ENCODE assay signal across 1 cellular context in genomic region chr12:115898670-115899069, GRCh38.
TF ChIP-seq lines count a peak whose summit lies in the region.

No MANE protein-coding gene starts in this region.

TF ChIP-seq in K562, 482 proteins besides CTCF, POLR2A, EP300 and RAD21 (continued from another document):
- TF ChIP-seq, protein P1, sequence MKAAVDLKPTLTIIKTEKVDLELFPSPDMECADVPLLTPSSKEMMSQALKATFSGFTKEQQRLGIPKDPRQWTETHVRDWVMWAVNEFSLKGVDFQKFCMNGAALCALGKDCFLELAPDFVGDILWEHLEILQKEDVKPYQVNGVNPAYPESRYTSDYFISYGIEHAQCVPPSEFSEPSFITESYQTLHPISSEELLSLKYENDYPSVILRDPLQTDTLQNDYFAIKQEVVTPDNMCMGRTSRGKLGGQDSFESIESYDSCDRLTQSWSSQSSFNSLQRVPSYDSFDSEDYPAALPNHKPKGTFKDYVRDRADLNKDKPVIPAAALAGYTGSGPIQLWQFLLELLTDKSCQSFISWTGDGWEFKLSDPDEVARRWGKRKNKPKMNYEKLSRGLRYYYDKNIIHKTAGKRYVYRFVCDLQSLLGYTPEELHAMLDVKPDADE (conservative IDR thresholded peaks at IDR 0.05; ENCODE audit: control insufficient read depth, low read depth, low read length), result no peak
- TF ChIP-seq, protein P2, sequence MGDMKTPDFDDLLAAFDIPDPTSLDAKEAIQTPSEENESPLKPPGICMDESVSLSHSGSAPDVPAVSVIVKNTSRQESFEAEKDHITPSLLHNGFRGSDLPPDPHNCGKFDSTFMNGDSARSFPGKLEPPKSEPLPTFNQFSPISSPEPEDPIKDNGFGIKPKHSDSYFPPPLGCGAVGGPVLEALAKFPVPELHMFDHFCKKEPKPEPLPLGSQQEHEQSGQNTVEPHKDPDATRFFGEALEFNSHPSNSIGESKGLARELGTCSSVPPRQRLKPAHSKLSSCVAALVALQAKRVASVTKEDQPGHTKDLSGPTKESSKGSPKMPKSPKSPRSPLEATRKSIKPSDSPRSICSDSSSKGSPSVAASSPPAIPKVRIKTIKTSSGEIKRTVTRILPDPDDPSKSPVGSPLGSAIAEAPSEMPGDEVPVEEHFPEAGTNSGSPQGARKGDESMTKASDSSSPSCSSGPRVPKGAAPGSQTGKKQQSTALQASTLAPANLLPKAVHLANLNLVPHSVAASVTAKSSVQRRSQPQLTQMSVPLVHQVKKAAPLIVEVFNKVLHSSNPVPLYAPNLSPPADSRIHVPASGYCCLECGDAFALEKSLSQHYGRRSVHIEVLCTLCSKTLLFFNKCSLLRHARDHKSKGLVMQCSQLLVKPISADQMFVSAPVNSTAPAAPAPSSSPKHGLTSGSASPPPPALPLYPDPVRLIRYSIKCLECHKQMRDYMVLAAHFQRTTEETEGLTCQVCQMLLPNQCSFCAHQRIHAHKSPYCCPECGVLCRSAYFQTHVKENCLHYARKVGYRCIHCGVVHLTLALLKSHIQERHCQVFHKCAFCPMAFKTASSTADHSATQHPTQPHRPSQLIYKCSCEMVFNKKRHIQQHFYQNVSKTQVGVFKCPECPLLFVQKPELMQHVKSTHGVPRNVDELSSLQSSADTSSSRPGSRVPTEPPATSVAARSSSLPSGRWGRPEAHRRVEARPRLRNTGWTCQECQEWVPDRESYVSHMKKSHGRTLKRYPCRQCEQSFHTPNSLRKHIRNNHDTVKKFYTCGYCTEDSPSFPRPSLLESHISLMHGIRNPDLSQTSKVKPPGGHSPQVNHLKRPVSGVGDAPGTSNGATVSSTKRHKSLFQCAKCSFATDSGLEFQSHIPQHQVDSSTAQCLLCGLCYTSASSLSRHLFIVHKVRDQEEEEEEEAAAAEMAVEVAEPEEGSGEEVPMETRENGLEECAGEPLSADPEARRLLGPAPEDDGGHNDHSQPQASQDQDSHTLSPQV (IDR thresholded peaks at IDR 0.05), result no peak
- TF ChIP-seq BHLHE40 (IDR thresholded peaks at IDR 0.05; ENCODE audit: low read length), result no peak
- TF ChIP-seq, protein P3, sequence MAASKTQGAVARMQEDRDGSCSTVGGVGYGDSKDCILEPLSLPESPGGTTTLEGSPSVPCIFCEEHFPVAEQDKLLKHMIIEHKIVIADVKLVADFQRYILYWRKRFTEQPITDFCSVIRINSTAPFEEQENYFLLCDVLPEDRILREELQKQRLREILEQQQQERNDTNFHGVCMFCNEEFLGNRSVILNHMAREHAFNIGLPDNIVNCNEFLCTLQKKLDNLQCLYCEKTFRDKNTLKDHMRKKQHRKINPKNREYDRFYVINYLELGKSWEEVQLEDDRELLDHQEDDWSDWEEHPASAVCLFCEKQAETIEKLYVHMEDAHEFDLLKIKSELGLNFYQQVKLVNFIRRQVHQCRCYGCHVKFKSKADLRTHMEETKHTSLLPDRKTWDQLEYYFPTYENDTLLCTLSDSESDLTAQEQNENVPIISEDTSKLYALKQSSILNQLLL (CRISPR knock-in tag; IDR thresholded peaks at IDR 0.05; ENCODE audit: borderline replicate concordance), result no peak
- TF ChIP-seq C11orf30 (IDR thresholded peaks at IDR 0.05; ENCODE audit: low read depth), result no peak
- TF ChIP-seq GABPB1 (CRISPR knock-in tag; IDR thresholded peaks at IDR 0.05), result no peak
- TF ChIP-seq STAT6 (CRISPR knock-in tag; IDR thresholded peaks at IDR 0.05), result no peak
- TF ChIP-seq ATF1 (CRISPR knock-in tag; IDR thresholded peaks at IDR 0.05), result no peak
- TF ChIP-seq ATF1 (tag; IDR thresholded peaks at IDR 0.05), result no peak
- TF ChIP-seq SAFB (IDR thresholded peaks at IDR 0.05; ENCODE audit: borderline replicate concordance, low read depth, low read length), result no peak
- no peak for TF ChIP-seq GATAD2A (IDR thresholded peaks at IDR 0.05)
- TF ChIP-seq E2F6 (IDR thresholded peaks at IDR 0.05; ENCODE audit: borderline replicate concordance in 1 of 2, extremely low read depth in 1 of 2, insufficient read depth in 1 of 2, insufficient read length in 1 of 2, low read depth in 1 of 2, low read length in 1 of 2, poor library complexity in 1 of 2, severe bottlenecking in 1 of 2), result no peak
- TF ChIP-seq TAF9B (IDR thresholded peaks at IDR 0.05; ENCODE audit: partially characterized antibody), result no peak
- TF ChIP-seq YBX1 (IDR thresholded peaks at IDR 0.05), result no peak
TF ChIP-seq in K562: peak in this region for 0.
